In the genomic region with DNA sequence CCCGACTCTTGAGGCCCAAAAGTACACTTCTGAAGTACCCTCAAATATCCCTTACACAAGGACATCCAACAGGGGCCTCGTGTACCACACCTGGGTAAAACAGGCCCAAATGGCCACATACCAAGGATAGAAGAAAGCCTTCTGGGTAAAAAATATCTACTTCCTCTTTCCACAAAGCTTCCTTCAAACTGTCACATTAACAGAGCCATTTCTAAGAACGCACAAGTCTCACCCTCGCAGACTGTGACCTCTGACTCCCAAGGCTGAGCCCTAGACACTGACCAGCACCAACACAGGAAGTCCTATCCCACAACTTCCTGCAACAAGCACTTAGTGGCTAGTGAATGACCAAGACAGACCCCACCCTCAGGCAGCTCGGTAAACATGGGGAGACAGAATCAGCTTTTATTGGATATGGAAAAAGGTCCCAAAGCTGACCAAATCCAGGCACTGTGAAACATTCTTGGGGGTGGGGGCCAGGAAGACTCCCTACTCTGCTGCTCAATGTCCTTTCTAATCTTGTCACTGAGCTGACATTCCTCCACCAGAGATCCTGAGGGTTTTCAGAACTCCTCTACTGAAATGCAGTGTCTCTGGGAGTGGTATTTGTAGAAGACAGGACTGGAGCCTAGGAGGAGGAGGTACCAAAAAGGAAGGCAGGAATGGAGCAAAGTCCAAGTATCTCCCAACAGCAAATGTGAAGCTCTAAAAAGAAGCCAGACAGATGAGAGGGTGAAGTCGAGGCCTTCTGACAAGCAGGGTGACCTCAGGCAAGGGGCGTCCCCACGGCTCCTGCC, we compare ENCODE assay signal across 1 cellular context.
TF ChIP-seq lines count a peak whose summit lies in the region.

No MANE protein-coding gene starts in this region.

TF ChIP-seq in K562, 482 proteins besides CTCF, POLR2A, EP300 and RAD21 (continued from another document and continues in another):
- TF ChIP-seq TRIM25 (IDR thresholded peaks at IDR 0.05; ENCODE audit: borderline replicate concordance) (no peak), ZNF699 (CRISPR knock-in tag; IDR thresholded peaks at IDR 0.05; ENCODE audit: insufficient replicate concordance) (no peak), ZNF75A (CRISPR knock-in tag; IDR thresholded peaks at IDR 0.05) (no peak), CBX5 (IDR thresholded peaks at IDR 0.05; ENCODE audit: borderline replicate concordance, low read depth) (no peak), MBD2 (IDR thresholded peaks at IDR 0.05; ENCODE audit: borderline replicate concordance, low read depth) (no peak; the same call in 1 of the 2 replicates), NCOA6 (IDR thresholded peaks at IDR 0.05) (no peak), SPI1 (IDR thresholded peaks at IDR 0.05; ENCODE audit: borderline replicate concordance, low read depth, low read length) (peak; percentile 76), KDM2B (CRISPR knock-in tag; IDR thresholded peaks at IDR 0.05) (no peak), GTF2F1 (IDR thresholded peaks at IDR 0.05; ENCODE audit: low read depth, low read length) (no peak), SMAD4 (CRISPR knock-in tag; conservative IDR thresholded peaks at IDR 0.05) (peak; percentile 98), PHF20 (IDR thresholded peaks at IDR 0.05; ENCODE audit: partially characterized antibody) (no peak), ZNF589 (CRISPR knock-in tag; IDR thresholded peaks at IDR 0.05; ENCODE audit: low read depth) (peak; percentile 97), HIVEP1 (CRISPR knock-in tag; IDR thresholded peaks at IDR 0.05) (0 out of 2 replicates have a peak, but pooled peaks have one; percentile 26), ZNF184 (CRISPR knock-in tag; IDR thresholded peaks at IDR 0.05) (no peak), NR2F6 (CRISPR knock-in tag; IDR thresholded peaks at IDR 0.05) (no peak), CREM (IDR thresholded peaks at IDR 0.05; ENCODE audit: low read depth) (peak; percentile 75), THRA (IDR thresholded peaks at IDR 0.05) (no peak), RNF219 (CRISPR knock-in tag; IDR thresholded peaks at IDR 0.05) (no peak), HNRNPLL (IDR thresholded peaks at IDR 0.05; ENCODE audit: low read depth, low read length, poor library complexity, severe bottlenecking) (no peak), ZNF311 (CRISPR knock-in tag; IDR thresholded peaks at IDR 0.05) (peak; percentile 90), HLTF (IDR thresholded peaks at IDR 0.05) (no peak), NEUROD1 (IDR thresholded peaks at IDR 0.05; ENCODE audit: borderline replicate concordance, low read depth, low read length, partially characterized antibody) (no peak), ZNF217 (CRISPR knock-in tag; IDR thresholded peaks at IDR 0.05) (no peak), ZNF232 (CRISPR knock-in tag; IDR thresholded peaks at IDR 0.05) (no peak), SIN3A (IDR thresholded peaks at IDR 0.05; ENCODE audit: borderline replicate concordance in 2 of 2, control insufficient read depth in 1 of 2, low read depth in 2 of 2, low read length in 2 of 2) (no peak), ARID2 (IDR thresholded peaks at IDR 0.05) (no peak), MTA3 (IDR thresholded peaks at IDR 0.05; ENCODE audit: borderline replicate concordance) (no peak), STAG1 (CRISPR knock-in tag; IDR thresholded peaks at IDR 0.05; ENCODE audit: borderline replicate concordance) (no peak), ZNF324 (CRISPR knock-in tag; IDR thresholded peaks at IDR 0.05) (no peak), TARDBP (IDR thresholded peaks at IDR 0.05) (no peak), PTRF (tag; IDR thresholded peaks at IDR 0.05) (no peak), ZFP91 (CRISPR knock-in tag; IDR thresholded peaks at IDR 0.05) (no peak)
- TF ChIP-seq, protein P1, sequence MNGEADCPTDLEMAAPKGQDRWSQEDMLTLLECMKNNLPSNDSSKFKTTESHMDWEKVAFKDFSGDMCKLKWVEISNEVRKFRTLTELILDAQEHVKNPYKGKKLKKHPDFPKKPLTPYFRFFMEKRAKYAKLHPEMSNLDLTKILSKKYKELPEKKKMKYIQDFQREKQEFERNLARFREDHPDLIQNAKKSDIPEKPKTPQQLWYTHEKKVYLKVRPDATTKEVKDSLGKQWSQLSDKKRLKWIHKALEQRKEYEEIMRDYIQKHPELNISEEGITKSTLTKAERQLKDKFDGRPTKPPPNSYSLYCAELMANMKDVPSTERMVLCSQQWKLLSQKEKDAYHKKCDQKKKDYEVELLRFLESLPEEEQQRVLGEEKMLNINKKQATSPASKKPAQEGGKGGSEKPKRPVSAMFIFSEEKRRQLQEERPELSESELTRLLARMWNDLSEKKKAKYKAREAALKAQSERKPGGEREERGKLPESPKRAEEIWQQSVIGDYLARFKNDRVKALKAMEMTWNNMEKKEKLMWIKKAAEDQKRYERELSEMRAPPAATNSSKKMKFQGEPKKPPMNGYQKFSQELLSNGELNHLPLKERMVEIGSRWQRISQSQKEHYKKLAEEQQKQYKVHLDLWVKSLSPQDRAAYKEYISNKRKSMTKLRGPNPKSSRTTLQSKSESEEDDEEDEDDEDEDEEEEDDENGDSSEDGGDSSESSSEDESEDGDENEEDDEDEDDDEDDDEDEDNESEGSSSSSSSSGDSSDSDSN (IDR thresholded peaks at IDR 0.05; ENCODE audit: borderline replicate concordance in 1 of 2, low read depth in 2 of 2, low read length in 2 of 2), result no peak
- TF ChIP-seq, protein P2, sequence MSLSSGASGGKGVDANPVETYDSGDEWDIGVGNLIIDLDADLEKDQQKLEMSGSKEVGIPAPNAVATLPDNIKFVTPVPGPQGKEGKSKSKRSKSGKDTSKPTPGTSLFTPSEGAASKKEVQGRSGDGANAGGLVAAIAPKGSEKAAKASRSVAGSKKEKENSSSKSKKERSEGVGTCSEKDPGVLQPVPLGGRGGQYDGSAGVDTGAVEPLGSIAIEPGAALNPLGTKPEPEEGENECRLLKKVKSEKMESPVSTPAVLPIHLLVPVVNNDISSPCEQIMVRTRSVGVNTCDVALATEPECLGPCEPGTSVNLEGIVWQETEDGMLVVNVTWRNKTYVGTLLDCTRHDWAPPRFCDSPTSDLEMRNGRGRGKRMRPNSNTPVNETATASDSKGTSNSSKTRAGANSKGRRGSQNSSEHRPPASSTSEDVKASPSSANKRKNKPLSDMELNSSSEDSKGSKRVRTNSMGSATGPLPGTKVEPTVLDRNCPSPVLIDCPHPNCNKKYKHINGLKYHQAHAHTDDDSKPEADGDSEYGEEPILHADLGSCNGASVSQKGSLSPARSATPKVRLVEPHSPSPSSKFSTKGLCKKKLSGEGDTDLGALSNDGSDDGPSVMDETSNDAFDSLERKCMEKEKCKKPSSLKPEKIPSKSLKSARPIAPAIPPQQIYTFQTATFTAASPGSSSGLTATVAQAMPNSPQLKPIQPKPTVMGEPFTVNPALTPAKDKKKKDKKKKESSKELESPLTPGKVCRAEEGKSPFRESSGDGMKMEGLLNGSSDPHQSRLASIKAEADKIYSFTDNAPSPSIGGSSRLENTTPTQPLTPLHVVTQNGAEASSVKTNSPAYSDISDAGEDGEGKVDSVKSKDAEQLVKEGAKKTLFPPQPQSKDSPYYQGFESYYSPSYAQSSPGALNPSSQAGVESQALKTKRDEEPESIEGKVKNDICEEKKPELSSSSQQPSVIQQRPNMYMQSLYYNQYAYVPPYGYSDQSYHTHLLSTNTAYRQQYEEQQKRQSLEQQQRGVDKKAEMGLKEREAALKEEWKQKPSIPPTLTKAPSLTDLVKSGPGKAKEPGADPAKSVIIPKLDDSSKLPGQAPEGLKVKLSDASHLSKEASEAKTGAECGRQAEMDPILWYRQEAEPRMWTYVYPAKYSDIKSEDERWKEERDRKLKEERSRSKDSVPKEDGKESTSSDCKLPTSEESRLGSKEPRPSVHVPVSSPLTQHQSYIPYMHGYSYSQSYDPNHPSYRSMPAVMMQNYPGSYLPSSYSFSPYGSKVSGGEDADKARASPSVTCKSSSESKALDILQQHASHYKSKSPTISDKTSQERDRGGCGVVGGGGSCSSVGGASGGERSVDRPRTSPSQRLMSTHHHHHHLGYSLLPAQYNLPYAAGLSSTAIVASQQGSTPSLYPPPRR (CRISPR knock-in tag; IDR thresholded peaks at IDR 0.05; ENCODE audit: borderline replicate concordance), result no peak
- TF ChIP-seq, protein P3, sequence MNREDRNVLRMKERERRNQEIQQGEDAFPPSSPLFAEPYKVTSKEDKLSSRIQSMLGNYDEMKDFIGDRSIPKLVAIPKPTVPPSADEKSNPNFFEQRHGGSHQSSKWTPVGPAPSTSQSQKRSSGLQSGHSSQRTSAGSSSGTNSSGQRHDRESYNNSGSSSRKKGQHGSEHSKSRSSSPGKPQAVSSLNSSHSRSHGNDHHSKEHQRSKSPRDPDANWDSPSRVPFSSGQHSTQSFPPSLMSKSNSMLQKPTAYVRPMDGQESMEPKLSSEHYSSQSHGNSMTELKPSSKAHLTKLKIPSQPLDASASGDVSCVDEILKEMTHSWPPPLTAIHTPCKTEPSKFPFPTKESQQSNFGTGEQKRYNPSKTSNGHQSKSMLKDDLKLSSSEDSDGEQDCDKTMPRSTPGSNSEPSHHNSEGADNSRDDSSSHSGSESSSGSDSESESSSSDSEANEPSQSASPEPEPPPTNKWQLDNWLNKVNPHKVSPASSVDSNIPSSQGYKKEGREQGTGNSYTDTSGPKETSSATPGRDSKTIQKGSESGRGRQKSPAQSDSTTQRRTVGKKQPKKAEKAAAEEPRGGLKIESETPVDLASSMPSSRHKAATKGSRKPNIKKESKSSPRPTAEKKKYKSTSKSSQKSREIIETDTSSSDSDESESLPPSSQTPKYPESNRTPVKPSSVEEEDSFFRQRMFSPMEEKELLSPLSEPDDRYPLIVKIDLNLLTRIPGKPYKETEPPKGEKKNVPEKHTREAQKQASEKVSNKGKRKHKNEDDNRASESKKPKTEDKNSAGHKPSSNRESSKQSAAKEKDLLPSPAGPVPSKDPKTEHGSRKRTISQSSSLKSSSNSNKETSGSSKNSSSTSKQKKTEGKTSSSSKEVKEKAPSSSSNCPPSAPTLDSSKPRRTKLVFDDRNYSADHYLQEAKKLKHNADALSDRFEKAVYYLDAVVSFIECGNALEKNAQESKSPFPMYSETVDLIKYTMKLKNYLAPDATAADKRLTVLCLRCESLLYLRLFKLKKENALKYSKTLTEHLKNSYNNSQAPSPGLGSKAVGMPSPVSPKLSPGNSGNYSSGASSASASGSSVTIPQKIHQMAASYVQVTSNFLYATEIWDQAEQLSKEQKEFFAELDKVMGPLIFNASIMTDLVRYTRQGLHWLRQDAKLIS (CRISPR knock-in tag; IDR thresholded peaks at IDR 0.05), result no peak
